17 cellular contexts compared by ENCODE assay signal in genomic region chr10:102624751-102625330, GRCh38. TPM values are rescaled to one million over a fixed set of nuclear protein-coding genes. Genes with fewer than 3 reads are reported as not detected.
DNase-seq lines count a peak whose midpoint lies in the region; ATAC-seq and TF ChIP-seq lines count a peak whose summit lies in the region.
"Had no signal": no experiment of that assay in that cellular context is flagged by ENCODE, and none has a peak within 500 bp of the region (broad histone marks: within the 10 kb centered on the region; RNA-seq: fewer than 3 reads in every experiment).

No MANE protein-coding gene starts in this region.

- no peak for ATAC-seq in memory B cell (ENCODE audit: low read depth)
- ATAC-seq in natural killer cell treated with Interleukin-12 subunit alpha and Interleukin-12 subunit beta and Interleukin-15 and Interleukin-18, amount 100 ng/mL, for 72 hours, result no peak
- ATAC-seq: activated CD4-positive, CD25-positive, alpha-beta regulatory T cell treated with anti-CD3 and anti-CD28 coated beads, Interleukin-2, amount 50 U/mL, for 24 hours; stimulated activated naive CD8-positive, alpha-beta T cell treated with anti-CD3 and anti-CD28 coated beads, Interleukin-15, amount 100 ng/mL, for 72 hours; T-cell had no signal

- peaks cover 17% of the 10 kb centered on the region for H3K36me3 Mint-ChIP-seq in HFFc6 (ENCODE audit: low read depth)
- peaks cover 9% of the 10 kb centered on the region for H3K36me3 Mint-ChIP-seq in memory B cell
- no peaks in the 10 kb centered on the region for H3K36me3 Mint-ChIP-seq in natural killer cell treated with Interleukin-12 subunit alpha and Interleukin-12 subunit beta and Interleukin-15 and Interleukin-18, amount 100 ng/mL, for 72 hours
- H3K36me3 Mint-ChIP-seq: activated naive CD8-positive, alpha-beta T cell had no signal

- no peaks in the 10 kb centered on the region for H3K27me3 ChIP-seq in subcutaneous abdominal adipose tissue (ENCODE audit: control insufficient read depth in 5 of 5, insufficient read depth in 4 of 5, low read length in 5 of 5)
- H3K27me3 ChIP-seq: Peyer's patch had no signal

- H3K27ac Mint-ChIP-seq in HFFc6, result 0 out of 2 replicates have a peak overlapping the region, but pooled peaks have one; percentile 2
- peak overlapping the region; percentile 66 for H3K27ac Mint-ChIP-seq in memory B cell
- peak overlapping the region in 1 of 2 donors; percentile 4 for H3K27ac Mint-ChIP-seq in natural killer cell treated with Interleukin-12 subunit alpha and Interleukin-12 subunit beta and Interleukin-15 and Interleukin-18, amount 100 ng/mL, for 72 hours
- H3K27ac Mint-ChIP-seq: activated naive CD8-positive, alpha-beta T cell; T-cell had no signal

- H3K4me3 ChIP-seq in cardiac fibroblast (replicated peaks in 1 of 2; ENCODE audit: low read depth in 2 of 2, low read length in 2 of 2) (no peak overlapping the region), subcutaneous abdominal adipose tissue (ENCODE audit: low read depth in 1 of 5, low read length in 5 of 5) (no peak overlapping the region)
- H3K4me3 ChIP-seq: Peyer's patch, skin epidermis had no signal

- H3K27ac ChIP-seq in subcutaneous abdominal adipose tissue (ENCODE audit: low read depth, low read length), result peak overlapping the region; percentile 55
- H3K27ac ChIP-seq: Peyer's patch had no signal

- TF ChIP-seq CTCF in HFFc6 (IDR thresholded peaks at IDR 0.05), result no peak
- no peak for TF ChIP-seq CTCF in cardiac fibroblast (IDR thresholded peaks at IDR 0.05; ENCODE audit: low read depth, low read length)

- peaks cover 6% of the 10 kb centered on the region; the same call in 1 of the 2 replicates for H3K9me3 Mint-ChIP-seq in HFFc6
- H3K9me3 Mint-ChIP-seq in memory B cell, result no peaks in the 10 kb centered on the region
- no peaks in the 10 kb centered on the region for H3K9me3 Mint-ChIP-seq in natural killer cell treated with Interleukin-12 subunit alpha and Interleukin-12 subunit beta and Interleukin-15 and Interleukin-18, amount 100 ng/mL, for 72 hours
- H3K9me3 Mint-ChIP-seq: stimulated activated naive CD8-positive, alpha-beta T cell treated with anti-CD3 and anti-CD28 coated beads, Interleukin-15, amount 100 ng/mL, for 72 hours; T-cell had no signal

- H3K9ac ChIP-seq in subcutaneous abdominal adipose tissue (ENCODE audit: low read length in 5 of 5), result peak overlapping the region in 1 of 5 donors; percentile 27

- DNase-seq in HFFc6 (no peak), cardiac fibroblast (ENCODE audit: low read depth in 2 of 2) (peak; percentile 64 to 69), memory B cell (ENCODE audit: low spot score in 2 of 2) (no peak), cortex of kidney (lab: John Stamatoyannopoulos, UW) (no peak), mesenteric fat pad (ENCODE audit: low spot score) (no peak), RPMI8226 (no peak)
- DNase-seq in natural killer cell treated with Interleukin-12 subunit alpha and Interleukin-12 subunit beta and Interleukin-15 and Interleukin-18, amount 100 ng/mL, for 72 hours (ENCODE audit: low spot score), result no peak
- DNase-seq: NCI-H1930; NCI-H69; Peyer's patch; stimulated activated naive CD8-positive, alpha-beta T cell treated with anti-CD3 and anti-CD28 coated beads, Interleukin-15, amount 100 ng/mL, for 72 hours; T-cell had no signal

- peaks cover 1% of the 10 kb centered on the region for H3K27me3 Mint-ChIP-seq in HFFc6 (ENCODE audit: insufficient read depth)
- H3K27me3 Mint-ChIP-seq in memory B cell, result no peaks in the 10 kb centered on the region
- no peaks in the 10 kb centered on the region for H3K27me3 Mint-ChIP-seq in natural killer cell treated with Interleukin-12 subunit alpha and Interleukin-12 subunit beta and Interleukin-15 and Interleukin-18, amount 100 ng/mL, for 72 hours
- H3K27me3 Mint-ChIP-seq: activated naive CD8-positive, alpha-beta T cell; B cell; stimulated activated naive CD8-positive, alpha-beta T cell treated with anti-CD3 and anti-CD28 coated beads, Interleukin-15, amount 100 ng/mL, for 72 hours; T-cell had no signal

- H3K9me3 ChIP-seq in subcutaneous abdominal adipose tissue (ENCODE audit: control insufficient read depth in 5 of 5, low read length in 5 of 5), result no peaks in the 10 kb centered on the region
- H3K9me3 ChIP-seq: Peyer's patch had no signal

- H3K36me3 ChIP-seq in subcutaneous abdominal adipose tissue (ENCODE audit: control insufficient read depth in 5 of 5, insufficient read depth in 5 of 5, low read length in 5 of 5), result peaks cover 0 to 13% (median 0%) of the 10 kb centered on the region in 5 donors

- peaks cover 24 to 83% (median 63%) of the 10 kb centered on the region in 5 donors for H3K4me1 ChIP-seq in subcutaneous abdominal adipose tissue (ENCODE audit: control insufficient read depth in 5 of 5, insufficient read depth in 5 of 5, low read length in 5 of 5)

- H3K4me1 Mint-ChIP-seq in HFFc6 (ENCODE audit: low read depth) (peaks cover 61% of the 10 kb centered on the region), memory B cell (peaks cover 9% of the 10 kb centered on the region)
- no peaks in the 10 kb centered on the region for H3K4me1 Mint-ChIP-seq in natural killer cell treated with Interleukin-12 subunit alpha and Interleukin-12 subunit beta and Interleukin-15 and Interleukin-18, amount 100 ng/mL, for 72 hours (ENCODE audit: low read depth in 2 of 2)

- H3K4me3 Mint-ChIP-seq in HFFc6 (no peak overlapping the region), memory B cell (no peak overlapping the region)
- H3K4me3 Mint-ChIP-seq in natural killer cell treated with Interleukin-12 subunit alpha and Interleukin-12 subunit beta and Interleukin-15 and Interleukin-18, amount 100 ng/mL, for 72 hours, result no peak overlapping the region
- H3K4me3 Mint-ChIP-seq: activated naive CD8-positive, alpha-beta T cell; B cell; stimulated activated naive CD8-positive, alpha-beta T cell treated with anti-CD3 and anti-CD28 coated beads, Interleukin-15, amount 100 ng/mL, for 72 hours; T-cell had no signal

RNA-seq across cellular contexts. Expression of gene TRIM8, which starts 19.4 kb away (rescaled TPM):
- 100 to 1,000 TPM; 123 to 148 (median 135) TPM for total RNA-seq in HFFc6 (2021; fragmentation: NEBNext Ultra II Directional; extraction: Animal tissue kit (Norgen Biotek cat#: 25700))
- 146 TPM for total RNA-seq in mesenteric fat pad
- 10 to 100 TPM; 50.2 to 78.5 TPM for total RNA-seq in natural killer cell treated with Interleukin-12 subunit alpha and Interleukin-12 subunit beta and Interleukin-15 and Interleukin-18, amount 100 ng/mL, for 72 hours

Comparison
In these comparisons a context has a peak if more than half of its experiments do, and no peak if none do; other contexts are left out.
1. DNase-seq: peak in cardiac fibroblast (2 of 2); none in HFFc6 (single experiment), memory B cell (0 of 2), cortex of kidney (single experiment), mesenteric fat pad (single experiment), RPMI8226 (single experiment) and natural killer cell treated with Interleukin-12 subunit alpha and Interleukin-12 subunit beta and Interleukin-15 and Interleukin-18, amount 100 ng/mL, for 72 hours (single experiment).